ENCODE assay signal across 8 cellular contexts in the genomic region with DNA sequence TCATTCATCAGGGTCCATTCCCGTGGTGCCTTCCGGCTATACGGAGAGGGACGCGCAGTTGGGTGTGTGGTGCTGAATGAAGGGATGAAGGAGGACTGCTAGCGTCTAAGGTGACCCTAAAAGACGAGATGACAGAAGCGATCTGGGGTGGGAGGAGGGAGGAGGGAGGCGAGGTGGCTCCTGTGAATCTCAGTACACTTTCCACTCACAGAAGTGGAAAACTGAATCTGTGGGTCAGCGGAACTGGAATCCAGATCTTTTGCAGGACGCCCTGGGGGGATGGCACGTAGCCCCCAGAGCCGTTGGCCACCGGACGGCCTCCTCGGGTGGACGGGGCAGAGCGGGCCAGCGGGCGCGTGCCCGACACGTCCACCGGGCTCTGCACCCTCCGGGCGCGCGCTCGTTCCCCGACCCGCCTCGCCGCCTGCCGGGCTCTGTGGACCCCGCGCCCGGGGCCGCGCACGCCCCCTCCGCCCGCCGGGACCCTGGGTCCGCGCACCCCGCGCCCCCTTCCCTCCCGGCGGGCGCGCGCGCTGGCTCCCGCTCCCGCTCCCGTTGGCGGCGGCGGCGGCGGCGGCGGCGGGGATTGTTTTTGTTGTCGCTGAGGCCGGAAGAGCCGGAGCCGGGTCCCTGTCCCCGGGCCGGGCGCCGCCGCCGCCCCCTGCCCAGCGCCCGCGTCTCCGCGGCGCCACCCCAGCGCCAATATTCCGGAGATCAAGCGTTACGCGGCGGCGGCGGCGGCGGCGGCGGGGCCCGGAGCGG. TPM values are rescaled to one million over a fixed set of nuclear protein-coding genes. Genes with fewer than 3 reads are reported as not detected.
DNase-seq lines count a peak whose midpoint lies in the region; ATAC-seq and TF ChIP-seq lines count a peak whose summit lies in the region.

Gene AGO4 (plus strand): TSS at position 403 of the 762 bp plus-strand sequence. CDS start 401 bp downstream, outside the sequence.

- peaks cover 21% of the 10 kb centered on the region for H3K4me1 Mint-ChIP-seq in mesothelial cell of epicardium

- no peaks in the 10 kb centered on the region for H3K36me3 ChIP-seq in esophagus muscularis mucosa

- 4% methylated on average over 22 of the region's 94 CpGs for WGBS in esophagus muscularis mucosa

- TF ChIP-seq POLR2A in esophagus muscularis mucosa (IDR thresholded peaks at IDR 0.05; ENCODE audit: low read depth), result no peak

- TF ChIP-seq CTCF in AG10803 (conservative IDR thresholded peaks at IDR 0.05; ENCODE audit: low read length) (no peak), GM20000 (IDR thresholded peaks at IDR 0.05; ENCODE audit: extremely low read depth, missing control alignments) (no peak), esophagus muscularis mucosa (IDR thresholded peaks at IDR 0.05) (peak in 1 of 3 experiments; percentile 14), mesothelial cell of epicardium (IDR thresholded peaks at IDR 0.05; ENCODE audit: unreplicated experiment) (no peak)

- intact Hi-C loops in esophagus muscularis mucosa (cut with DNase I), result no loop called here

- DNase-seq in AG10803 (ENCODE audit: low read depth), result peak; percentile 39
- peak; percentile 76 for DNase-seq in GM20000 (ENCODE audit: low spot score)
- DNase-seq in NCI-H2227 treated with DMSO at 0.1 percent for 48 hours (lab: John Stamatoyannopoulos, UW), result peak; percentile 53
- peak; percentile 43 to 62 for DNase-seq in activated T-cell treated with anti-CD3 and anti-CD28 coated beads, Interleukin-2, amount 50 U/mL, for 48 hours
- DNase-seq in esophagus muscularis mucosa (ENCODE audit: extremely low spot score), result no peak
- DNase-seq in mesothelial cell of epicardium (ENCODE audit: low spot score in 2 of 2, unreplicated experiment in 2 of 2), result peak; percentile 57 to 60
- DNase-seq in stimulated activated naive CD8-positive, alpha-beta T cell treated with anti-CD3 and anti-CD28 coated beads, Interleukin-15, Interleukin-2, amounts not matched to agents 100 U/mL and 50 U/mL, for 24 hours, result peak; percentile 58
- DNase-seq in effector CD8-positive, alpha-beta T cell (lab: John Stamatoyannopoulos, UW), result no peak

- no peaks in the 10 kb centered on the region for H3K27me3 ChIP-seq in esophagus muscularis mucosa

- no peaks in the 10 kb centered on the region for H3K27me3 Mint-ChIP-seq in mesothelial cell of epicardium (ENCODE audit: low read depth)

- H3K4me1 ChIP-seq in esophagus muscularis mucosa, result peaks cover 23 to 43% (median 37%) of the 10 kb centered on the region in 4 donors

- no peaks in the 10 kb centered on the region for H3K36me3 Mint-ChIP-seq in mesothelial cell of epicardium

- peak within 1 kb of the TSS; percentile 94 to 98 (median 96) for H3K27ac ChIP-seq in esophagus muscularis mucosa (replicated peaks in 1 of 4)

- no peak for TF ChIP-seq EP300 in esophagus muscularis mucosa (IDR thresholded peaks at IDR 0.05)

- peak within 1 kb of the TSS; percentile 95 for H3K27ac Mint-ChIP-seq in mesothelial cell of epicardium

- ATAC-seq in stimulated activated naive CD8-positive, alpha-beta T cell treated with anti-CD3 and anti-CD28 coated beads, Interleukin-15, Interleukin-2, amounts not matched to agents 100 U/mL and 50 U/mL, for 24 hours, result peak; percentile 60

- no peaks in the 10 kb centered on the region for H3K9me3 Mint-ChIP-seq in mesothelial cell of epicardium

- peak within 1 kb of the TSS; percentile 96 for H3K4me3 Mint-ChIP-seq in mesothelial cell of epicardium

- no peaks in the 10 kb centered on the region for H3K9me3 ChIP-seq in esophagus muscularis mucosa

- H3K4me3 ChIP-seq in AG10803 (ENCODE audit: low read length) (peak within 1 kb of the TSS; percentile 78), esophagus muscularis mucosa (peak within 1 kb of the TSS; percentile 92 to 96 (median 94))

RNA-seq across cellular contexts. Expression of gene AGO4, which starts in this region (rescaled TPM):
- total RNA-seq in esophagus muscularis mucosa (10 to 100 TPM; 25.2 to 42.7 (median 33.0) TPM), mesothelial cell of epicardium (25.1 to 27.1 TPM (median 26.5 TPM) in 3 replicates)

Comparison
In these comparisons a context has a peak if more than half of its experiments do, and no peak if none do; other contexts are left out.
1. DNase-seq: peak in AG10803 (single experiment), GM20000 (single experiment), NCI-H2227 treated with DMSO at 0.1 percent for 48 hours (single experiment), activated T-cell treated with anti-CD3 and anti-CD28 coated beads, Interleukin-2, amount 50 U/mL, for 48 hours (2 of 2), mesothelial cell of epicardium (2 of 2) and stimulated activated naive CD8-positive, alpha-beta T cell treated with anti-CD3 and anti-CD28 coated beads, Interleukin-15, Interleukin-2, amounts not matched to agents 100 U/mL and 50 U/mL, for 24 hours (single experiment); none in esophagus muscularis mucosa (single experiment) and effector CD8-positive, alpha-beta T cell (single experiment).